In the genomic region with DNA sequence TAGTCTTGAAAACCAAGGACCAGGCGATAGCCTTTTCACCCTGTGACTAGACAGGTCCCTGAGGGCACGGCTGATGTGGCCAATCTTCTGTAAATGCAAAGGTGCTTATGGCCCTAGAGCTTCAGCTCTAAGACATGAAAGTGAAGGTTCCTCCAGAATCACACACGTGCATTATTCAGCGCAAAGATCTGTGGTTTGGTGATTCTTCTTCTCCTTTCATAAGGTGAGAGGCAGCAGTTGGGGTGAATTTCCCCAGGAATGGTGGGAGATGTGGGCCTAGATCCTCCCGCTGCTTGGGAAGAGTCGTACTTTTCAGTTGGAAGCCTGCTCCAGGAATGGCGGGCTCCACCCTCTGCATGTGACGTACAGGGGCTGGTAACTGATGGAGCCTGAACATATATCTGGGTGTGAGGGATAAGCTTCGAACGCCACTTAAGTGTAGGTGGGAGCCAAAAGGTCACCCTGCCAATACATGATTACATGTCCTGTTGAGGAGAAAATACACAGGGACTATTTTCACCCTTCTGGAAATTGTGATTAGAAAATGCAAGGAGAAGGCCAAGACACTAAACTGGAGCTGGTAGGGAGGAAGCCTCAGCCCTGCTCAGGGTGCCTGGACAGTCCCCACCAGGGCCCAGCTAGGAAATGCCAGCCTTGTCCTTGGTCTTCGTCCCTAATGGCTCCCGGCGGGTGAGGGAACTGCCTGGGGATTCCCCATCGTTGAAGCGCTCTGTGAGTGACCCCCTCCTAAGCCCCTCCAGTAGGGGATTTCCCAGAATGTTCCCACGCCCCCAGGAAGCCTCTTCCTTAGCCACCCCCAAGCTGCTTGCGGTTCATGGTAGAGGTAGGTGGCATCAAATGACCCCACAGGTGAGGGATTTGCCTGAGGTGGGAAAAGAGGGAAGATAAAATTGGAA, we compare ENCODE assay signal across 9 cellular contexts. TPM values are rescaled to one million over a fixed set of nuclear protein-coding genes. Genes with fewer than 3 reads are reported as not detected.
DNase-seq lines count a peak whose midpoint lies in the region; ATAC-seq lines count a peak whose summit lies in the region.
"Had no signal": no experiment of that assay in that cellular context is flagged by ENCODE, and none has a peak within 500 bp of the region (broad histone marks: within the 10 kb centered on the region; RNA-seq: fewer than 3 reads in every experiment).

No MANE protein-coding gene starts in this region.

- peak; percentile 62 to 68 for DNase-seq in activated CD4-positive, alpha-beta T cell treated with anti-CD3 and anti-CD28 coated beads for 4 hours
- DNase-seq in activated CD4-positive, alpha-beta T cell treated with anti-CD3 and anti-CD28 coated beads for 1 hour: no peak
- no peak for DNase-seq in activated T-helper 1 cell treated with anti-CD3 and anti-CD28 coated beads, Interleukin-12 subunit alpha, Interleukin-12 subunit beta, Interleukin-2, Interleukin-4 antibody, amounts not matched to agents 30 ng/mL and 10 ng/mL and 1 ng/mL, durations not matched to agents 14 hours and 24 hours and 36 hours (ENCODE audit: low spot score)
- peak; percentile 51 for DNase-seq in stimulated activated naive CD4-positive, alpha-beta T cell treated with Interleukin-2 at 50 U/mL for 16 hours (lab: John Stamatoyannopoulos, UW)
- DNase-seq in RPMI8226 (no peak), substantia nigra (lab: John Stamatoyannopoulos, UW) (no peak), NCI-H187 (lab: John Stamatoyannopoulos, UW) (no peak)

- peak; percentile 63 for ATAC-seq in HG03066 (IDR thresholded peaks at IDR 0.05; ENCODE audit: low read depth, unreplicated experiment)

- intact Hi-C loops in activated T-helper 1 cell treated with anti-CD3 and anti-CD28 coated beads, Interleukin-12 subunit alpha, Interleukin-12 subunit beta, Interleukin-2, Interleukin-4 antibody, amounts not matched to agents 30 ng/mL and 10 ng/mL and 1 ng/mL, durations not matched to agents 14 hours and 24 hours and 36 hours (cut with micrococcal nuclease): loop anchor here (5.0 kb wide), 2 partner anchors 413 to 538 kb away; partner anchors contain the start of genes EIF2B2 and NEK9

- peaks cover 80% of the 10 kb centered on the region for H3K4me1 Mint-ChIP-seq in activated T-helper 1 cell treated with anti-CD3 and anti-CD28 coated beads, Interleukin-12 subunit alpha, Interleukin-12 subunit beta, Interleukin-2, Interleukin-4 antibody, amounts not matched to agents 30 ng/mL and 10 ng/mL and 1 ng/mL, durations not matched to agents 14 hours and 24 hours and 36 hours (ENCODE audit: low read depth)

- H3K4me3 Mint-ChIP-seq in activated T-helper 1 cell treated with anti-CD3 and anti-CD28 coated beads, Interleukin-12 subunit alpha, Interleukin-12 subunit beta, Interleukin-2, Interleukin-4 antibody, amounts not matched to agents 30 ng/mL and 10 ng/mL and 1 ng/mL, durations not matched to agents 14 hours and 24 hours and 36 hours: peak overlapping the region; percentile 75

- H3K27ac Mint-ChIP-seq in activated T-helper 1 cell treated with anti-CD3 and anti-CD28 coated beads, Interleukin-12 subunit alpha, Interleukin-12 subunit beta, Interleukin-2, Interleukin-4 antibody, amounts not matched to agents 30 ng/mL and 10 ng/mL and 1 ng/mL, durations not matched to agents 14 hours and 24 hours and 36 hours: peak overlapping the region; percentile 89

- H3K27me3 Mint-ChIP-seq in activated T-helper 1 cell treated with anti-CD3 and anti-CD28 coated beads, Interleukin-12 subunit alpha, Interleukin-12 subunit beta, Interleukin-2, Interleukin-4 antibody, amounts not matched to agents 30 ng/mL and 10 ng/mL and 1 ng/mL, durations not matched to agents 14 hours and 24 hours and 36 hours (ENCODE audit: insufficient read depth): no peaks in the 10 kb centered on the region

- no peaks in the 10 kb centered on the region for H3K9me3 Mint-ChIP-seq in activated T-helper 1 cell treated with anti-CD3 and anti-CD28 coated beads, Interleukin-12 subunit alpha, Interleukin-12 subunit beta, Interleukin-2, Interleukin-4 antibody, amounts not matched to agents 30 ng/mL and 10 ng/mL and 1 ng/mL, durations not matched to agents 14 hours and 24 hours and 36 hours

- H3K36me3 Mint-ChIP-seq in activated T-helper 1 cell treated with anti-CD3 and anti-CD28 coated beads, Interleukin-12 subunit alpha, Interleukin-12 subunit beta, Interleukin-2, Interleukin-4 antibody, amounts not matched to agents 30 ng/mL and 10 ng/mL and 1 ng/mL, durations not matched to agents 14 hours and 24 hours and 36 hours (ENCODE audit: low read depth): peaks cover 52% of the 10 kb centered on the region

- H3K27ac ChIP-seq in substantia nigra (ENCODE audit: low read depth, low read length, poor library complexity, severe bottlenecking): no peak overlapping the region

RNA-seq across cellular contexts. Expression of gene BATF, which starts 17.6 kb away (rescaled TPM):
- 213 and 214 TPM in 2 replicates for total RNA-seq in activated T-helper 1 cell treated with anti-CD3 and anti-CD28 coated beads, Interleukin-12 subunit alpha, Interleukin-12 subunit beta, Interleukin-2, Interleukin-4 antibody, amounts not matched to agents 30 ng/mL and 10 ng/mL and 1 ng/mL, durations not matched to agents 14 hours and 24 hours and 36 hours
- total RNA-seq: A673 had no signal

RNA-seq across cellular contexts. Expression of gene FLVCR2, which starts 38.6 kb away (rescaled TPM):
- 2.5 and 2.9 TPM in 2 replicates for total RNA-seq in activated T-helper 1 cell treated with anti-CD3 and anti-CD28 coated beads, Interleukin-12 subunit alpha, Interleukin-12 subunit beta, Interleukin-2, Interleukin-4 antibody, amounts not matched to agents 30 ng/mL and 10 ng/mL and 1 ng/mL, durations not matched to agents 14 hours and 24 hours and 36 hours

Comparison
In these comparisons a context has a peak if more than half of its experiments do, and no peak if none do; other contexts are left out.
1. DNase-seq: peak in activated CD4-positive, alpha-beta T cell treated with anti-CD3 and anti-CD28 coated beads for 4 hours (2 of 2) and stimulated activated naive CD4-positive, alpha-beta T cell treated with Interleukin-2 at 50 U/mL for 16 hours (single experiment); none in activated CD4-positive, alpha-beta T cell treated with anti-CD3 and anti-CD28 coated beads for 1 hour (single experiment), activated T-helper 1 cell treated with anti-CD3 and anti-CD28 coated beads, Interleukin-12 subunit alpha, Interleukin-12 subunit beta, Interleukin-2, Interleukin-4 antibody, amounts not matched to agents 30 ng/mL and 10 ng/mL and 1 ng/mL, durations not matched to agents 14 hours and 24 hours and 36 hours (single experiment), RPMI8226 (single experiment), substantia nigra (0 of 49) and NCI-H187 (0 of 2).